In genomic region chr9:76576344-76576743, GRCh38 we compare ENCODE assay signal across 9 cellular contexts.
DNase-seq lines count a peak whose midpoint lies in the region; ATAC-seq and FAIRE-seq lines count a peak whose summit lies in the region.
"Had no signal": no experiment of that assay in that cellular context is flagged by ENCODE, and none has a peak within 500 bp of the region (broad histone marks: within the 10 kb centered on the region; RNA-seq: fewer than 3 reads in every experiment).

No MANE protein-coding gene starts in this region.

- H3K4me3 ChIP-seq in right cardiac atrium (ENCODE audit: low read length): no peak overlapping the region

- no peaks in the 10 kb centered on the region for H3K9me3 ChIP-seq in right cardiac atrium (ENCODE audit: control insufficient read depth, low read length)

- ATAC-seq in GM21381 (IDR thresholded peaks at IDR 0.05; ENCODE audit: unreplicated experiment) (peak; percentile 67), right cardiac atrium (peak; percentile 35 to 48)
- ATAC-seq: left colon had no signal

- H3K27me3 ChIP-seq in right cardiac atrium (ENCODE audit: control insufficient read depth, insufficient read depth): no peaks in the 10 kb centered on the region

- 66% methylated on average over 5 of the region's 5 CpGs for WGBS in right cardiac atrium

- no peaks in the 10 kb centered on the region for H3K4me1 ChIP-seq in right cardiac atrium (ENCODE audit: control insufficient read depth, insufficient read depth, low read length)

- no peak overlapping the region for H3K27ac ChIP-seq in right cardiac atrium (ENCODE audit: low read length)

- intact Hi-C loops in right cardiac atrium (cut with DNase I): no loop called here

- FAIRE-seq in HTR-8/SVneo (lab: Jason Lieb, UNC): no peak

- DNase-seq in Caki2 (ENCODE audit: low read depth) (peak; percentile 44), HTR-8/SVneo (ENCODE audit: insufficient read length, low spot score) (peak; percentile 19), right cardiac atrium (peak in 2 of 3 donors; percentile 36 to 54), SHP77 treated with DMSO at 0.1 percent for 48 hours (lab: John Stamatoyannopoulos, UW) (no peak)
- DNase-seq in activated CD8-positive, alpha-beta memory T cell treated with anti-CD3 and anti-CD28 coated beads for 48 hours (ENCODE audit: low read depth in 2 of 3, low spot score in 2 of 3): peak in 2 of 3 experiments; percentile 56 to 59
- DNase-seq in stimulated activated CD8-positive, alpha-beta memory T cell treated with anti-CD3 and anti-CD28 coated beads, Interleukin-15, amount 100 ng/mL, for 4 hours (ENCODE audit: low read depth in 2 of 2): peak; percentile 51
- no peak for DNase-seq in effector CD8-positive, alpha-beta T cell (lab: John Stamatoyannopoulos, UW)

- in situ Hi-C loops in Caki2 (cut with HindIII; ENCODE audit: low pct_unique_long_range_greater_than_20kb, low sequenced_read_pairs): no loop called here

Comparison
In these comparisons a context has a peak if more than half of its experiments do, and no peak if none do; other contexts are left out.
1. DNase-seq: peak in Caki2 (single experiment), HTR-8/SVneo (single experiment), activated CD8-positive, alpha-beta memory T cell treated with anti-CD3 and anti-CD28 coated beads for 48 hours (2 of 3), right cardiac atrium (2 of 3) and stimulated activated CD8-positive, alpha-beta memory T cell treated with anti-CD3 and anti-CD28 coated beads, Interleukin-15, amount 100 ng/mL, for 4 hours (2 of 2); none in SHP77 treated with DMSO at 0.1 percent for 48 hours (single experiment) and effector CD8-positive, alpha-beta T cell (single experiment).